In the genomic region with DNA sequence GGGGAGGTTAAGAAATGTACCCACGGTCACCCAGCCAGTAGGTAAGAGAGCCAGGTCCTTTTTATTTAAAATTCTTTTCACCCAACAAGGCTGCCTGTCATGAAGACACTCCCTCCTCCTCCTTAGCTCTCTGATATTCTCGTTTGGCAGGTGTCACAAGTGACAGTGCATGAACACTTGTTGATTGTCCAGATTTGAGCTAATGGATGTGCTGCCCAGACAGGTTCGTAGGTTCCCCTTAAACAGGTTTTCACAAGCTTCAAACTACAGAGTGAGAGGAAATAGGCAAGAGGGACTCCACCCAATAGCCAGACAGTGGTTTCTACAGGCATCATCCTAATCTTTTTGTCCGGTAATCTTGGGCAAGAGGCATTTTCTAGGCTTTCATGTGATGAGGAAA, we compare ENCODE assay signal across 23 cellular contexts. TPM values are rescaled to one million over a fixed set of nuclear protein-coding genes. Genes with fewer than 3 reads are reported as not detected.
DNase-seq lines count a peak whose midpoint lies in the region; ATAC-seq, FAIRE-seq and TF ChIP-seq lines count a peak whose summit lies in the region.
"Had no signal": no experiment of that assay in that cellular context is flagged by ENCODE, and none has a peak within 500 bp of the region (broad histone marks: within the 10 kb centered on the region; RNA-seq: fewer than 3 reads in every experiment).

No MANE protein-coding gene starts in this region.

- in situ Hi-C loops in mammary epithelial cell (cut with MboI; ENCODE audit: low sequenced_read_pairs in 2 of 2) = no loop called here

- peaks cover 24% of the 10 kb centered on the region for H3K27me3 Mint-ChIP-seq in MCF 10A (ENCODE audit: insufficient read depth, unreplicated experiment)

- H3K4me1 ChIP-seq in mammary epithelial cell (ENCODE audit: insufficient read depth, low read length) (no peaks in the 10 kb centered on the region), parathyroid adenoma (peaks cover 5% of the 10 kb centered on the region)
- H3K4me1 ChIP-seq: BE2C had no signal

- BruUV-seq in mammary epithelial cell (replicated peaks; lab: Mats Ljungman, UMichigan) (no TSS peak), MCF 10A (replicated peaks; lab: Mats Ljungman, UMichigan) (no TSS peak)

- H3K36me3 ChIP-seq in mammary epithelial cell (ENCODE audit: insufficient read depth, low read length) (no peaks in the 10 kb centered on the region), parathyroid adenoma (ENCODE audit: control insufficient read depth, insufficient read depth, low read length) (no peaks in the 10 kb centered on the region)
- H3K36me3 ChIP-seq: BE2C had no signal

- FAIRE-seq in GM12891 (lab: Jason Lieb, UNC) = no peak
- FAIRE-seq: GM19239, HTR-8/SVneo, K562 had no signal

- no peak overlapping the region for H3K4me2 ChIP-seq in mammary epithelial cell (ENCODE audit: insufficient read depth, low read depth, low read length)
- peak overlapping the region; percentile 33 for H3K4me2 ChIP-seq in parathyroid adenoma (ENCODE audit: low read length)

- WGBS in mammary epithelial cell (ENCODE audit: low coverage, missing lambda C conversion rate) = 21% methylated on average over 4 of the region's 4 CpGs

- H3K27me3 ChIP-seq in mammary epithelial cell (ENCODE audit: insufficient read depth, low read length) (no peaks in the 10 kb centered on the region), parathyroid adenoma (ENCODE audit: control insufficient read depth, insufficient read depth, low read length) (no peaks in the 10 kb centered on the region)
- H3K27me3 ChIP-seq: BE2C had no signal

- no peak overlapping the region for H3K9ac ChIP-seq in mammary epithelial cell (ENCODE audit: insufficient read depth, low read length)
- no peak overlapping the region for H3K9ac ChIP-seq in parathyroid adenoma

- ATAC-seq in GM21723 (IDR thresholded peaks at IDR 0.05; ENCODE audit: unreplicated experiment) = no peak
- ATAC-seq: K562 had no signal

- H4K20me1 ChIP-seq in mammary epithelial cell (ENCODE audit: insufficient read depth, low read length) = no peaks in the 10 kb centered on the region

- no peak overlapping the region for H3K27ac Mint-ChIP-seq in MCF 10A (ENCODE audit: low read depth, unreplicated experiment)
- H3K27ac Mint-ChIP-seq: CD14-positive monocyte; CD8-positive, alpha-beta memory T cell had no signal

- H3K4me3 Mint-ChIP-seq in MCF 10A (ENCODE audit: unreplicated experiment) = no peak overlapping the region
- H3K4me3 Mint-ChIP-seq: CD14-positive monocyte; CD8-positive, alpha-beta memory T cell had no signal

- no peak for TF ChIP-seq CTCF in mammary epithelial cell (conservative IDR thresholded peaks at IDR 0.05 in 1 of 2, IDR thresholded peaks at IDR 0.05 in 1 of 2; ENCODE audit: extremely low read depth in 1 of 2, insufficient read depth in 1 of 2, low read depth in 1 of 2, low read length in 2 of 2)
- TF ChIP-seq CTCF in MCF 10A (IDR thresholded peaks at IDR 0.05; ENCODE audit: unreplicated experiment) = no peak
- TF ChIP-seq CTCF in parathyroid adenoma (IDR thresholded peaks at IDR 0.05) = no peak

- H3K27ac ChIP-seq in mammary epithelial cell (ENCODE audit: insufficient read depth, low read depth, low read length) (no peak overlapping the region), parathyroid adenoma (no peak overlapping the region)
- H3K27ac ChIP-seq: 22Rv1 had no signal

- DNase-seq in NCI-H1105 treated with DMSO at 0.1 percent for 48 hours (lab: John Stamatoyannopoulos, UW) = peak; percentile 8
- no peak for DNase-seq in NCI-H1105 (lab: John Stamatoyannopoulos, UW)
- peak; percentile 17 for DNase-seq in mammary epithelial cell
- DNase-seq in MCF 10A (ENCODE audit: unreplicated experiment) = no peak
- no peak for DNase-seq in GM12891 (ENCODE audit: insufficient read length, low spot score)
- DNase-seq: BE2C; CD8-positive, alpha-beta memory T cell; DMS79 treated with DMSO at 0.1 percent for 48 hours; Kasumi-1; MV-4-11; NCI-H2029; NCI-H2227 treated with DMSO at 0.1 percent for 48 hours; NCI-H526 treated with DMSO at 0.1 percent for 48 hours; Right ventricle myocardium superior; RPMI8226 had no signal

- no peaks in the 10 kb centered on the region for H3K9me3 Mint-ChIP-seq in MCF 10A (ENCODE audit: unreplicated experiment)
- H3K9me3 Mint-ChIP-seq: CD8-positive, alpha-beta memory T cell had no signal

- TF ChIP-seq POLR2A in GM12891 (IDR thresholded peaks at IDR 0.05; ENCODE audit: low read depth, low read length) = no peak

- H3K36me3 Mint-ChIP-seq in MCF 10A (ENCODE audit: insufficient read depth, unreplicated experiment) = no peaks in the 10 kb centered on the region
- H3K36me3 Mint-ChIP-seq: CD14-positive monocyte; CD8-positive, alpha-beta memory T cell had no signal

- dilution Hi-C loops in mammary epithelial cell (cut with HindIII; ENCODE audit: low sequenced_read_pairs) = no loop called here

- H3K9me3 ChIP-seq in mammary epithelial cell (replicated peaks; ENCODE audit: insufficient read depth, low read length) = no peaks in the 10 kb centered on the region
- H3K9me3 ChIP-seq in parathyroid adenoma (ENCODE audit: control insufficient read depth, low read length) = no peaks in the 10 kb centered on the region
- H3K9me3 ChIP-seq: BE2C had no signal

- POLR2A ChIA-PET in MCF 10A (lab: Yijun Ruan, JAX) = interaction anchor here (0.7 kb wide), 1 partner anchor 10 kb away, joined by 3 read pairs; no protein-coding TSS in a partner anchor

- CTCF ChIA-PET in mammary epithelial cell (lab: Charles Lee; ENCODE audit: low non-redundant PET) = no interaction called here
- CTCF ChIA-PET in MCF 10A (lab: Yijun Ruan, JAX) = interaction anchor here (0.6 to 0.7 kb wide), 2 partner anchors 152 to 390 kb away, joined by 3 to 4 read pairs; no protein-coding TSS in a partner anchor

- H3K4me3 ChIP-seq in mammary epithelial cell (replicated peaks in 1 of 3; ENCODE audit: insufficient read depth in 1 of 3, low read depth in 2 of 3, low read length in 3 of 3) (no peak overlapping the region), parathyroid adenoma (ENCODE audit: low read depth, low read length) (no peak overlapping the region)
- H3K4me3 ChIP-seq: K562 had no signal

- intact Hi-C loops in mammary epithelial cell (cut with micrococcal nuclease) = no loop called here
- intact Hi-C loops in MCF 10A (cut with micrococcal nuclease) = no loop called here

- H3K79me2 ChIP-seq in mammary epithelial cell (ENCODE audit: insufficient read depth, low read length) (no peaks in the 10 kb centered on the region), parathyroid adenoma (peaks cover 9% of the 10 kb centered on the region)

- H3K4me1 Mint-ChIP-seq in MCF 10A (ENCODE audit: insufficient read depth, unreplicated experiment) = no peaks in the 10 kb centered on the region
- H3K4me1 Mint-ChIP-seq: CD14-positive monocyte; CD8-positive, alpha-beta memory T cell had no signal

- no peak overlapping the region for H2AFZ ChIP-seq in mammary epithelial cell (ENCODE audit: low read depth, low read length)
- no peak overlapping the region for H2AFZ ChIP-seq in parathyroid adenoma

TF ChIP-seq in GM12891, 5 proteins besides CTCF, POLR2A, EP300 and RAD21:
- TF ChIP-seq PAX5 (IDR thresholded peaks at IDR 0.05; ENCODE audit: insufficient read depth, low read length, severe bottlenecking) = no peak
- TF ChIP-seq POU2F2 (IDR thresholded peaks at IDR 0.05; ENCODE audit: low read depth, low read length) = no peak
- TF ChIP-seq TAF1 (IDR thresholded peaks at IDR 0.05; ENCODE audit: low read depth, low read length) = no peak
- no peak for TF ChIP-seq SPI1 (IDR thresholded peaks at IDR 0.05; ENCODE audit: low read depth, low read length)
- TF ChIP-seq POLR2AphosphoS5 (IDR thresholded peaks at IDR 0.05; ENCODE audit: low read depth, low read length) = no peak

RNA-seq across cellular contexts. Expression of gene ATP13A4, which starts 32.2 kb away (rescaled TPM):
- 1 to 10 TPM in 1 of 2 donors, not detected in 1; 2.7 TPM for total RNA-seq in mammary epithelial cell
- polyA plus RNA-seq in mammary epithelial cell = 0.02 TPM
- not detected for polyA minus RNA-seq in mammary epithelial cell
- total RNA-seq in MCF 10A (2022) = not detected in 2 replicates
- 0.54 TPM for polyA plus RNA-seq in GM12891 (2012; ENCODE audit: low read depth, missing spikeins)
- total RNA-seq: NCI-H460 had no signal
- polyA plus RNA-seq: CD8-positive, alpha-beta memory T cell had no signal

Comparison
In these comparisons a context has a peak if more than half of its experiments do, and no peak if none do; other contexts are left out.
1. DNase-seq: peak in NCI-H1105 treated with DMSO at 0.1 percent for 48 hours (single experiment) and mammary epithelial cell (single experiment); none in NCI-H1105 (single experiment), MCF 10A (single experiment) and GM12891 (single experiment).